9 cellular contexts compared by ENCODE assay signal in the genomic region with DNA sequence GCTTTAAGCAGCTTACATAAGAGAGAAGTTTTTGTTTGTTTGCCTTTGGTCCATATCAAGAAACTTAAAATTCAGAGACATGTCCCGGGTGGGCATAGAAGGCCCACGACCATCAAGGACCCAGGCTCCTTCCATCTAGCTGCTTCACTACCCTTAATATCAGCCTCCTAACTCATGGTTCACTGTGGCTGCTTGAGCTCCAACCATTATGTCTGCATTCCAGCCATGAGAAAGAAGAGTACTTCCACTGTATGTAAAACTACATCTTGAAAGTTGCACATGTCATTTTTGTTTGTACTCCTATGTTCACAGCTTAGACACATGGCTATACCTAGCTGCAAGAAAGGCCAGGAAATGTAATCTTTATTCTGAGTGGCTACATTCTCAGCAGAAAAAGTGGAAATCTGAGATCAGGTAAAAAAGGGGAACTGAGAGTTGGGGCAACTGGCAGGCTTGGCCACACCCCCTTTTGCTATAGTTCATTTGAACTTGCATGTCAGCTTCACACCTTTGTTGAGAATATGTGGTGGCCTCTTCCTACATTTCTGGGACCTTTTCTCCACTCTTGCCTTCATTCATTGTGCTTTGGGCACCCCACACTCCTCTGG.
A peak's percentile ranks its signal among the peaks of the same experiment; 100 is the strongest.
DNase-seq lines count a peak whose midpoint lies in the region; ATAC-seq lines count a peak whose summit lies in the region.
"Had no signal": no experiment of that assay in that cellular context is flagged by ENCODE, and none has a peak within 500 bp of the region (broad histone marks: within the 10 kb centered on the region; RNA-seq: fewer than 3 reads in every experiment).

No MANE protein-coding gene starts in this region.

- peak; percentile 93 for ATAC-seq in GM19351 (IDR thresholded peaks at IDR 0.05; ENCODE audit: unreplicated experiment)
- peak; percentile 84 for ATAC-seq in HG02938 (IDR thresholded peaks at IDR 0.05; ENCODE audit: unreplicated experiment)

- peak; percentile 69 for DNase-seq in CD1c-positive myeloid dendritic cell (ENCODE audit: extremely low spot score)
- DNase-seq in NAMALWA (ENCODE audit: low spot score) = peak; percentile 70
- no peak for DNase-seq in stimulated activated CD4-positive, alpha-beta T cell treated with anti-CD3 and anti-CD28 coated beads, Interleukin-4, amount 100 ng/mL, for 4 hours
- DNase-seq in activated CD4-positive, CD25-positive, alpha-beta regulatory T cell (lab: John Stamatoyannopoulos, UW) = no peak
- DNase-seq in stimulated activated CD4-positive, alpha-beta T cell treated with anti-CD3 and anti-CD28 coated beads, Interleukin-12 subunit alpha, Interleukin-12 subunit beta, amount 100 ng/mL, for 4 hours = no peak
- no peak for DNase-seq in kidney glomerular epithelial cell (lab: John Stamatoyannopoulos, UW)
- DNase-seq: NCI-H1092 had no signal

Comparison
In these comparisons a context has a peak if more than half of its experiments do, and no peak if none do; other contexts are left out.
1. DNase-seq: peak in CD1c-positive myeloid dendritic cell (single experiment) and NAMALWA (single experiment); none in stimulated activated CD4-positive, alpha-beta T cell treated with anti-CD3 and anti-CD28 coated beads, Interleukin-4, amount 100 ng/mL, for 4 hours (0 of 2), activated CD4-positive, CD25-positive, alpha-beta regulatory T cell (0 of 4), stimulated activated CD4-positive, alpha-beta T cell treated with anti-CD3 and anti-CD28 coated beads, Interleukin-12 subunit alpha, Interleukin-12 subunit beta, amount 100 ng/mL, for 4 hours (single experiment) and kidney glomerular epithelial cell (single experiment).